ENCODE assay signal across 18 cellular contexts in genomic region chr13:22369840-22370239, GRCh38.
DNase-seq lines count a peak whose midpoint lies in the region; ATAC-seq and TF ChIP-seq lines count a peak whose summit lies in the region.
"Had no signal": no experiment of that assay in that cellular context is flagged by ENCODE, and none has a peak within 500 bp of the region (broad histone marks: within the 10 kb centered on the region; RNA-seq: fewer than 3 reads in every experiment).

No MANE protein-coding gene starts in this region.

- DNase-seq in H7 = peak; percentile 49
- peak; percentile 43 for DNase-seq in WTC11 (ENCODE audit: low spot score)
- peak; percentile 68 for DNase-seq in iPS DF 4.7 (ENCODE audit: extremely low read depth, low spot score)
- DNase-seq in iPS-NIHi7 (ENCODE audit: extremely low spot score) = peak; percentile 52
- DNase-seq in NCI-H524 treated with DMSO at 0.1 percent for 48 hours (lab: John Stamatoyannopoulos, UW) = no peak
- no peak for DNase-seq in NCI-H1694 (lab: John Stamatoyannopoulos, UW)
- no peak for DNase-seq in NCI-H2081 treated with DMSO at 0.1 percent for 48 hours (lab: John Stamatoyannopoulos, UW)
- DNase-seq in DMS79 (lab: John Stamatoyannopoulos, UW) = no peak
- DNase-seq: ACHN; C1 segment of cervical spinal cord; Calu3; CD4-positive, alpha-beta T cell; DMS 273 treated with DMSO at 0.1 percent for 48 hours; GOT3; KG1 had no signal

- peaks cover 44% of the 10 kb centered on the region for H3K36me3 Mint-ChIP-seq in WTC11

- no peak for TF ChIP-seq CTCF in WTC11 (IDR thresholded peaks at IDR 0.05)

- H3K4me3 ChIP-seq in H7 (ENCODE audit: insufficient read depth, low read depth, low read length) = no peak overlapping the region

- peaks cover 10% of the 10 kb centered on the region for H3K27me3 Mint-ChIP-seq in WTC11 (ENCODE audit: low read depth)
- H3K27me3 Mint-ChIP-seq: B cell; CD4-positive, alpha-beta T cell; IgD-negative memory B cell had no signal

- no peak overlapping the region for H3K4me3 Mint-ChIP-seq in WTC11
- H3K4me3 Mint-ChIP-seq: B cell; CD4-positive, alpha-beta T cell; IgD-negative memory B cell had no signal

- no peak overlapping the region for H3K27ac Mint-ChIP-seq in WTC11
- H3K27ac Mint-ChIP-seq: B cell; CD4-positive, alpha-beta T cell; IgD-negative memory B cell had no signal

- POLR2A ChIA-PET in WTC11 (lab: Charles Lee) = no interaction called here

- ATAC-seq in WTC11 = peak; percentile 100
- ATAC-seq: HCT116 had no signal

- CTCF ChIA-PET in WTC11 (lab: Charles Lee) = interaction anchor here (0.8 to 1.0 kb wide), 2 partner anchors 367 to 457 kb away, joined by 3 to 4 read pairs; no protein-coding TSS in a partner anchor

- no peaks in the 10 kb centered on the region for H3K27me3 ChIP-seq in H7 (ENCODE audit: control insufficient read depth, insufficient read depth, low read length)

- no peaks in the 10 kb centered on the region for H3K36me3 ChIP-seq in H7 (replicated peaks; ENCODE audit: control insufficient read depth, insufficient read depth, low read length)

- peaks cover 65% of the 10 kb centered on the region for H3K9me3 Mint-ChIP-seq in WTC11

- H3K4me1 Mint-ChIP-seq in WTC11 = peaks cover 30% of the 10 kb centered on the region
- H3K4me1 Mint-ChIP-seq: B cell, IgD-negative memory B cell had no signal

TF ChIP-seq in WTC11, 78 proteins besides CTCF, POLR2A, EP300 and RAD21:
- TF ChIP-seq, protein P1, sequence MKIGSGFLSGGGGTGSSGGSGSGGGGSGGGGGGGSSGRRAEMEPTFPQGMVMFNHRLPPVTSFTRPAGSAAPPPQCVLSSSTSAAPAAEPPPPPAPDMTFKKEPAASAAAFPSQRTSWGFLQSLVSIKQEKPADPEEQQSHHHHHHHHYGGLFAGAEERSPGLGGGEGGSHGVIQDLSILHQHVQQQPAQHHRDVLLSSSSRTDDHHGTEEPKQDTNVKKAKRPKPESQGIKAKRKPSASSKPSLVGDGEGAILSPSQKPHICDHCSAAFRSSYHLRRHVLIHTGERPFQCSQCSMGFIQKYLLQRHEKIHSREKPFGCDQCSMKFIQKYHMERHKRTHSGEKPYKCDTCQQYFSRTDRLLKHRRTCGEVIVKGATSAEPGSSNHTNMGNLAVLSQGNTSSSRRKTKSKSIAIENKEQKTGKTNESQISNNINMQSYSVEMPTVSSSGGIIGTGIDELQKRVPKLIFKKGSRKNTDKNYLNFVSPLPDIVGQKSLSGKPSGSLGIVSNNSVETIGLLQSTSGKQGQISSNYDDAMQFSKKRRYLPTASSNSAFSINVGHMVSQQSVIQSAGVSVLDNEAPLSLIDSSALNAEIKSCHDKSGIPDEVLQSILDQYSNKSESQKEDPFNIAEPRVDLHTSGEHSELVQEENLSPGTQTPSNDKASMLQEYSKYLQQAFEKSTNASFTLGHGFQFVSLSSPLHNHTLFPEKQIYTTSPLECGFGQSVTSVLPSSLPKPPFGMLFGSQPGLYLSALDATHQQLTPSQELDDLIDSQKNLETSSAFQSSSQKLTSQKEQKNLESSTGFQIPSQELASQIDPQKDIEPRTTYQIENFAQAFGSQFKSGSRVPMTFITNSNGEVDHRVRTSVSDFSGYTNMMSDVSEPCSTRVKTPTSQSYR (CRISPR knock-in tag; IDR thresholded peaks at IDR 0.05) = no peak
- no peak for TF ChIP-seq ZNF232 (CRISPR knock-in tag; IDR thresholded peaks at IDR 0.05)
- TF ChIP-seq FOXP1 (CRISPR knock-in tag; IDR thresholded peaks at IDR 0.05; ENCODE audit: borderline replicate concordance) = no peak
- TF ChIP-seq ZNF423 (CRISPR knock-in tag; IDR thresholded peaks at IDR 0.05) = peak; percentile 41; the same call in 1 of the 2 replicates
- no peak for TF ChIP-seq KAT7 (CRISPR knock-in tag; IDR thresholded peaks at IDR 0.05; ENCODE audit: borderline replicate concordance)

Comparison
In these comparisons a context has a peak if more than half of its experiments do, and no peak if none do; other contexts are left out.
1. DNase-seq: peak in H7 (single experiment), WTC11 (single experiment), iPS DF 4.7 (single experiment) and iPS-NIHi7 (single experiment); none in NCI-H524 treated with DMSO at 0.1 percent for 48 hours (single experiment), NCI-H1694 (single experiment), NCI-H2081 treated with DMSO at 0.1 percent for 48 hours (single experiment) and DMS79 (single experiment).